ENCODE assay signal across 1 cellular context in the genomic region with DNA sequence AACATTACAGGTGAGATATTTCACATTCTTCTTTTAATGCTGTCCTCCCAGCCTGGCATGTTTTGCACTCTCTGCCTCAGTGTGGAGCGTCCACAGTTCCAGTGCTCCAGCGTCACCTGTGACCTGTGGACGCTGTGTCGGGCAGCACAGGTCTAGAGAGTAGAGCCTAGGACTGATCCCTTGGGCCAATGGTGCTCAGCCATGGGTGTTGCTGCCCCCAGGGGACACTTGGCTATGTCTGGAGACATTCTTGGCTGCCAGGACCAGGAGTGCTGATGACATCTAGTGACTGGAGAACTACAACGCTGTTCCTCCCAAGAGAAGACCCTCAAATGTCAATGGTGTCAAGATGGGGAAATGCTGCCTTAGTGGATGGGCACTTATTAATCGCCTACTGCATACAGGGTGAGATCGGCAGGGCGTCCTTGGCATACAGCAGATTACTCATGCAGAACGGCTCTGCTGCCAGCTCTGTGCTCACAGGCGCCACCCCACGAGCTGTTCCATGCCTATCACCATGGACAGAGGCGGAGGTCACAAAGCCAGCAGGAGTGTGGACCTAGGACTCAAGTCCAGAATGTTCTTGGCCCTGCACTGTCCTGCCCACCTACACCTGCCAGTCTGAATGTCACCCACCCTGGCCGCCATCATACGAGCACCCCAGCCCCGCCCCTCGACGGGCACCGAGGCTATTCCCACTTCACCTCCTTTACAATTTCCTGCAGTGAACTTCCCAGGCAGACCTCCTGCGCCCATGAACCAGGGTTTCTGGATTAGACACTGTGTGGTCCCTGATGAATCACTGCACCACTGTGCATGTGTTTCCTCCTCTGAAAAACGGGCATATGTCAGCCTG.
TF ChIP-seq lines count a peak whose summit lies in the region.

No MANE protein-coding gene starts in this region.

TF ChIP-seq in endothelial cell of umbilical vein, 7 proteins besides CTCF, POLR2A, EP300 and RAD21:
- TF ChIP-seq FOS (IDR thresholded peaks at IDR 0.05; ENCODE audit: borderline replicate concordance, insufficient read depth, low read length) (no peak), POLR2AphosphoS5 (IDR thresholded peaks at IDR 0.05; ENCODE audit: insufficient read depth, low read depth, low read length) (no peak), MYC (IDR thresholded peaks at IDR 0.05; ENCODE audit: low read depth, low read length) (no peak), EZH2 (IDR thresholded peaks at IDR 0.05; ENCODE audit: borderline replicate concordance, low read depth, low read length, severe bottlenecking) (no peak), JUN (IDR thresholded peaks at IDR 0.05; ENCODE audit: borderline replicate concordance, insufficient read depth, insufficient read length, low read depth) (no peak), GATA2 (IDR thresholded peaks at IDR 0.05; ENCODE audit: insufficient read depth, insufficient read length, low read depth, low read length) (no peak)
- TF ChIP-seq, protein P1, sequence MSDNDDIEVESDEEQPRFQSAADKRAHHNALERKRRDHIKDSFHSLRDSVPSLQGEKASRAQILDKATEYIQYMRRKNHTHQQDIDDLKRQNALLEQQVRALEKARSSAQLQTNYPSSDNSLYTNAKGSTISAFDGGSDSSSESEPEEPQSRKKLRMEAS (IDR thresholded peaks at IDR 0.05; ENCODE audit: insufficient read depth, insufficient read length): no peak
